8 cellular contexts compared by ENCODE assay signal in genomic region chr2:63840785-63841253, GRCh38. TPM values are rescaled to one million over a fixed set of nuclear protein-coding genes. Genes with fewer than 3 reads are reported as not detected.
DNase-seq lines count a peak whose midpoint lies in the region; ATAC-seq and TF ChIP-seq lines count a peak whose summit lies in the region.

No MANE protein-coding gene starts in this region.

- peaks cover 41% of the 10 kb centered on the region for H3K79me2 ChIP-seq in PC-3 (ENCODE audit: low read length)

- peaks cover 28% of the 10 kb centered on the region for H3K4me1 ChIP-seq in PC-3 (ENCODE audit: insufficient read depth, low read length)
- H3K4me1 ChIP-seq in mucosa of rectum (ENCODE audit: control insufficient read depth in 2 of 2, insufficient read depth in 2 of 2, low read length in 2 of 2): peaks cover 13 to 19% of the 10 kb centered on the region in 2 donors

- peaks cover 49% of the 10 kb centered on the region for H3K4me1 Mint-ChIP-seq in activated T-cell treated with anti-CD3 and anti-CD28 coated beads, Interleukin-2, amount 50 U/mL, for 24 hours (ENCODE audit: low read depth)

- CTCF ChIA-PET in PC-3 (lab: Charles Lee): interaction anchor here (0.6 to 1.7 kb wide), 2 partner anchors 142 to 701 kb away, joined by 3 to 15 read pairs; no protein-coding TSS in a partner anchor

- no peaks in the 10 kb centered on the region for H3K27me3 Mint-ChIP-seq in activated T-cell treated with anti-CD3 and anti-CD28 coated beads, Interleukin-2, amount 50 U/mL, for 24 hours

- ATAC-seq in GM21717 (IDR thresholded peaks at IDR 0.05; ENCODE audit: unreplicated experiment) (peak; percentile 93), PC-3 (peak; percentile 87)

- peak overlapping the region; percentile 94 for H2AFZ ChIP-seq in PC-3 (ENCODE audit: low read length)

- TF ChIP-seq POLR2A in erythroblast (IDR thresholded peaks at IDR 0.05; ENCODE audit: low read length): peak; percentile 98

- H3K27ac Mint-ChIP-seq in activated T-cell treated with anti-CD3 and anti-CD28 coated beads, Interleukin-2, amount 50 U/mL, for 24 hours: peak overlapping the region; percentile 99

- no peaks in the 10 kb centered on the region for H3K27me3 ChIP-seq in PC-3 (ENCODE audit: low read length)
- H3K27me3 ChIP-seq in mucosa of rectum (ENCODE audit: control insufficient read depth in 2 of 2, insufficient read depth in 2 of 2, low read length in 2 of 2): no peaks in the 10 kb centered on the region

- H3K4me3 ChIP-seq in Jurkat, Clone E6-1 (ENCODE audit: low read length): peak overlapping the region; percentile 87
- H3K4me3 ChIP-seq in PC-3 (ENCODE audit: low read length) (peak overlapping the region; percentile 86), mucosa of rectum (ENCODE audit: low read length in 2 of 2) (peak overlapping the region; percentile 92 to 98)

- H3K9me3 Mint-ChIP-seq in activated T-cell treated with anti-CD3 and anti-CD28 coated beads, Interleukin-2, amount 50 U/mL, for 24 hours: no peaks in the 10 kb centered on the region

- DNase-seq in DMS53 (lab: John Stamatoyannopoulos, UW) (peak; percentile 99), PC-3 (peak; percentile 98), erythroblast (lab: John Stamatoyannopoulos, UW) (peak; percentile 98)
- peak; percentile 97 for DNase-seq in Jurkat, Clone E6-1 (ENCODE audit: low read depth, low spot score)
- DNase-seq in activated T-cell treated with anti-CD3 and anti-CD28 coated beads, Interleukin-2, amount 50 U/mL, for 24 hours: peak; percentile 98
- DNase-seq in stimulated activated CD8-positive, alpha-beta memory T cell treated with anti-CD3 and anti-CD28 coated beads, Interleukin-4, amount 100 ng/mL, for 4 hours (ENCODE audit: low read depth in 2 of 2, low spot score in 1 of 2): peak; percentile 95 to 97

- H3K27ac ChIP-seq in PC-3 (ENCODE audit: low read length) (peak overlapping the region; percentile 81), mucosa of rectum (ENCODE audit: low read depth in 2 of 2, low read length in 2 of 2) (peak overlapping the region; percentile 99 to 100)

- H3K9ac ChIP-seq in PC-3 (ENCODE audit: low read length) (peak overlapping the region; percentile 93), mucosa of rectum (ENCODE audit: low read depth in 1 of 2, low read length in 2 of 2) (peak overlapping the region; percentile 99 to 100)

- no peaks in the 10 kb centered on the region for H4K20me1 ChIP-seq in PC-3 (ENCODE audit: low read length)

- H3K9me3 ChIP-seq in PC-3 (ENCODE audit: low read length) (no peaks in the 10 kb centered on the region), mucosa of rectum (ENCODE audit: control insufficient read depth in 2 of 2, low read length in 2 of 2) (no peaks in the 10 kb centered on the region)

- no peaks in the 10 kb centered on the region for H3F3A ChIP-seq in PC-3 (ENCODE audit: low read length, unreplicated experiment)

- no peaks in the 10 kb centered on the region for H3K36me3 ChIP-seq in PC-3 (ENCODE audit: low read depth, low read length)
- H3K36me3 ChIP-seq in mucosa of rectum (ENCODE audit: control insufficient read depth in 2 of 2, insufficient read depth in 2 of 2, low read length in 2 of 2): no peaks in the 10 kb centered on the region

- intact Hi-C loops in PC-3 (cut with micrococcal nuclease): loop anchor here (1.0 kb wide), 4 partner anchors 20 to 253 kb away; partner anchors contain the start of genes MDH1 and WDPCP

- peak overlapping the region; percentile 87 for H3K4me2 ChIP-seq in PC-3 (ENCODE audit: low read length)

- no peaks in the 10 kb centered on the region for H3K9me2 ChIP-seq in PC-3 (replicated peaks; ENCODE audit: low read length)

- TF ChIP-seq CTCF in PC-3 (conservative IDR thresholded peaks at IDR 0.05; ENCODE audit: low read depth, low read length): no peak

- peaks cover 35% of the 10 kb centered on the region for H3K36me3 Mint-ChIP-seq in activated T-cell treated with anti-CD3 and anti-CD28 coated beads, Interleukin-2, amount 50 U/mL, for 24 hours (ENCODE audit: low read depth)

- POLR2A ChIA-PET in PC-3 (lab: Charles Lee; ENCODE audit: unreplicated experiment): interaction anchor here (0.6 to 1.8 kb wide), 4 partner anchors 104 to 257 kb away, joined by 3 to 6 read pairs (median 3); partner anchors contain the start of gene WDPCP

- H3K4me3 Mint-ChIP-seq in activated T-cell treated with anti-CD3 and anti-CD28 coated beads, Interleukin-2, amount 50 U/mL, for 24 hours: peak overlapping the region; percentile 98

- BruUV-seq in PC-3 (replicated peaks; lab: Mats Ljungman, UMichigan): no TSS peak

RNA-seq across cellular contexts. Expression of gene UGP2, which starts 0.9 kb away (rescaled TPM):
- polyA plus RNA-seq in Jurkat, Clone E6-1 (2012; ENCODE audit: insufficient read depth, insufficient read length): 47.4 TPM
- total RNA-seq in PC-3 (2014; rRNA removed): 48.4 and 55.8 TPM in 2 replicates

Comparison
In these comparisons a context has a peak if more than half of its experiments do, and no peak if none do; other contexts are left out.
1. Peak in every context shown above with its lines: DNase-seq, ATAC-seq, H3K4me3 ChIP-seq and H3K27ac ChIP-seq.